9 cellular contexts compared by ENCODE assay signal in the genomic region with DNA sequence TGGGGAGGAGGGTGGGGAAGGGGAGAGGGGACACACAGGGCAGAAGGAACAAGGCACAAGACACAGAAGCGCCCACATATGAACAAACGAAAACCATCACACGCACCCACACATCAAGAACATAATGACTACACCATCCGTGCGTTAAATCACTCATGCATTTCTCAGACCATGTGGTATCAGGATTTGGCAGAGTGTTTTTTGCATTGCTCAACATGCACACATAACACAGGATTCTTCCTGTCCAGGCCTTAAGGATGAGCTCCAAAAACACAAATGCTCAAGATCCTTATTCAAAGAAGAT.
DNase-seq lines count a peak whose midpoint lies in the region; ATAC-seq and TF ChIP-seq lines count a peak whose summit lies in the region.
"Had no signal": no experiment of that assay in that cellular context is flagged by ENCODE, and none has a peak within 500 bp of the region (broad histone marks: within the 10 kb centered on the region; RNA-seq: fewer than 3 reads in every experiment).

No MANE protein-coding gene starts in this region.

- ATAC-seq in HG02852 (IDR thresholded peaks at IDR 0.05; ENCODE audit: unreplicated experiment) = peak; percentile 58
- ATAC-seq in HG02642 (IDR thresholded peaks at IDR 0.05; ENCODE audit: poor library complexity, unreplicated experiment) = no peak
- no peak for ATAC-seq in SK-N-SH treated with all-trans-retinoic acid at 6 μM for 48 hours

- DNase-seq in AG04449 (ENCODE audit: low read depth, low spot score) (peak; percentile 29), GM12865 (ENCODE audit: low read depth) (peak; percentile 31)
- DNase-seq in activated CD4-positive, alpha-beta memory T cell treated with anti-CD3 and anti-CD28 coated beads for 36 hours = peak; percentile 45
- DNase-seq in stimulated activated CD4-positive, alpha-beta T cell treated with anti-CD3 and anti-CD28 coated beads, Interleukin-4, amount 100 ng/mL, for 4 hours = no peak
- no peak for DNase-seq in activated naive CD4-positive, alpha-beta T cell treated with anti-CD3 and anti-CD28 coated beads, Interleukin-2, amount 10 ng/mL, durations not matched to agents 7 days and 5 days
- DNase-seq: Caco-2 had no signal

- H3K27me3 Mint-ChIP-seq in activated CD4-positive, alpha-beta memory T cell treated with anti-CD3 and anti-CD28 coated beads for 36 hours = peaks cover 6% of the 10 kb centered on the region
- peaks cover 3% of the 10 kb centered on the region for H3K27me3 Mint-ChIP-seq in activated naive CD4-positive, alpha-beta T cell treated with anti-CD3 and anti-CD28 coated beads, Interleukin-2, amount 10 ng/mL, durations not matched to agents 7 days and 5 days

- CTCF ChIA-PET in AG04449 (lab: Yijun Ruan, JAX) = interaction anchor here (0.7 to 1.5 kb wide), 3 partner anchors 11 to 378 kb away, joined by 3 to 5 read pairs (median 3); no protein-coding TSS in a partner anchor
- CTCF ChIA-PET in activated CD4-positive, alpha-beta memory T cell treated with anti-CD3 and anti-CD28 coated beads for 36 hours (lab: Charles Lee) = no interaction called here
- CTCF ChIA-PET in activated naive CD4-positive, alpha-beta T cell treated with anti-CD3 and anti-CD28 coated beads, Interleukin-2, amount 10 ng/mL, durations not matched to agents 7 days and 5 days (lab: Charles Lee) = no interaction called here

- TF ChIP-seq CTCF in AG04449 (IDR thresholded peaks at IDR 0.05; ENCODE audit: insufficient read depth, low read length, missing control alignments) (no peak), GM12865 (IDR thresholded peaks at IDR 0.05; ENCODE audit: insufficient read depth, low read depth, low read length, missing control alignments) (no peak)

- no peaks in the 10 kb centered on the region for H3K9me3 Mint-ChIP-seq in activated CD4-positive, alpha-beta memory T cell treated with anti-CD3 and anti-CD28 coated beads for 36 hours
- no peaks in the 10 kb centered on the region for H3K9me3 Mint-ChIP-seq in activated naive CD4-positive, alpha-beta T cell treated with anti-CD3 and anti-CD28 coated beads, Interleukin-2, amount 10 ng/mL, durations not matched to agents 7 days and 5 days

- intact Hi-C loops in activated CD4-positive, alpha-beta memory T cell treated with anti-CD3 and anti-CD28 coated beads for 36 hours (cut with micrococcal nuclease) = loop anchor here (1.0 kb wide), 1 partner anchor 28 kb away; no protein-coding TSS in a partner anchor

- no peaks in the 10 kb centered on the region for H3K36me3 Mint-ChIP-seq in activated CD4-positive, alpha-beta memory T cell treated with anti-CD3 and anti-CD28 coated beads for 36 hours
- H3K36me3 Mint-ChIP-seq in activated naive CD4-positive, alpha-beta T cell treated with anti-CD3 and anti-CD28 coated beads, Interleukin-2, amount 10 ng/mL, durations not matched to agents 7 days and 5 days = no peaks in the 10 kb centered on the region

- peak overlapping the region; percentile 72 for H3K27ac Mint-ChIP-seq in activated CD4-positive, alpha-beta memory T cell treated with anti-CD3 and anti-CD28 coated beads for 36 hours
- H3K27ac Mint-ChIP-seq in activated naive CD4-positive, alpha-beta T cell treated with anti-CD3 and anti-CD28 coated beads, Interleukin-2, amount 10 ng/mL, durations not matched to agents 7 days and 5 days = no peak overlapping the region

- POLR2A ChIA-PET in AG04449 (lab: Yijun Ruan, JAX) = no interaction called here
- POLR2A ChIA-PET in activated CD4-positive, alpha-beta memory T cell treated with anti-CD3 and anti-CD28 coated beads for 36 hours (lab: Charles Lee) = interaction anchor here (1.1 to 1.9 kb wide), 2 partner anchors 24 to 28 kb away, joined by 3 to 5 read pairs; no protein-coding TSS in a partner anchor

- H3K4me3 ChIP-seq in AG04449 (ENCODE audit: low read depth, low read length) = no peak overlapping the region
- H3K4me3 ChIP-seq in GM12865 (ENCODE audit: low read depth, low read length) = no peak overlapping the region

- H3K4me3 Mint-ChIP-seq in activated CD4-positive, alpha-beta memory T cell treated with anti-CD3 and anti-CD28 coated beads for 36 hours = peak overlapping the region; percentile 42
- no peak overlapping the region for H3K4me3 Mint-ChIP-seq in activated naive CD4-positive, alpha-beta T cell treated with anti-CD3 and anti-CD28 coated beads, Interleukin-2, amount 10 ng/mL, durations not matched to agents 7 days and 5 days

- peaks cover 18% of the 10 kb centered on the region for H3K4me1 Mint-ChIP-seq in activated CD4-positive, alpha-beta memory T cell treated with anti-CD3 and anti-CD28 coated beads for 36 hours (ENCODE audit: low read depth)
- no peaks in the 10 kb centered on the region for H3K4me1 Mint-ChIP-seq in activated naive CD4-positive, alpha-beta T cell treated with anti-CD3 and anti-CD28 coated beads, Interleukin-2, amount 10 ng/mL, durations not matched to agents 7 days and 5 days

TF ChIP-seq in SK-N-SH treated with all-trans-retinoic acid at 6 μM for 48 hours, 23 proteins besides CTCF, POLR2A, EP300 and RAD21 (continues in another document):
- TF ChIP-seq ARNTL (CRISPR knock-in tag; IDR thresholded peaks at IDR 0.05; ENCODE audit: borderline replicate concordance, low read depth) (no peak), ZNF70 (CRISPR knock-in tag; IDR thresholded peaks at IDR 0.05) (no peak), ZNF565 (CRISPR knock-in tag; conservative IDR thresholded peaks at IDR 0.05; ENCODE audit: low read depth) (no peak), SNAI2 (CRISPR knock-in tag; IDR thresholded peaks at IDR 0.05) (no peak), TOX (CRISPR knock-in tag; IDR thresholded peaks at IDR 0.05; ENCODE audit: borderline replicate concordance) (no peak), RARB (CRISPR knock-in tag; IDR thresholded peaks at IDR 0.05) (no peak), ZFP3 (CRISPR knock-in tag; IDR thresholded peaks at IDR 0.05) (no peak), TCF4 (CRISPR knock-in tag; IDR thresholded peaks at IDR 0.05; ENCODE audit: borderline replicate concordance) (no peak), CSDC2 (CRISPR knock-in tag; IDR thresholded peaks at IDR 0.05) (no peak), OSR1 (CRISPR knock-in tag; IDR thresholded peaks at IDR 0.05) (no peak), ZFP30 (CRISPR knock-in tag; IDR thresholded peaks at IDR 0.05) (no peak), BACH2 (CRISPR knock-in tag; IDR thresholded peaks at IDR 0.05; ENCODE audit: borderline replicate concordance) (no peak)
- TF ChIP-seq, protein P1, sequence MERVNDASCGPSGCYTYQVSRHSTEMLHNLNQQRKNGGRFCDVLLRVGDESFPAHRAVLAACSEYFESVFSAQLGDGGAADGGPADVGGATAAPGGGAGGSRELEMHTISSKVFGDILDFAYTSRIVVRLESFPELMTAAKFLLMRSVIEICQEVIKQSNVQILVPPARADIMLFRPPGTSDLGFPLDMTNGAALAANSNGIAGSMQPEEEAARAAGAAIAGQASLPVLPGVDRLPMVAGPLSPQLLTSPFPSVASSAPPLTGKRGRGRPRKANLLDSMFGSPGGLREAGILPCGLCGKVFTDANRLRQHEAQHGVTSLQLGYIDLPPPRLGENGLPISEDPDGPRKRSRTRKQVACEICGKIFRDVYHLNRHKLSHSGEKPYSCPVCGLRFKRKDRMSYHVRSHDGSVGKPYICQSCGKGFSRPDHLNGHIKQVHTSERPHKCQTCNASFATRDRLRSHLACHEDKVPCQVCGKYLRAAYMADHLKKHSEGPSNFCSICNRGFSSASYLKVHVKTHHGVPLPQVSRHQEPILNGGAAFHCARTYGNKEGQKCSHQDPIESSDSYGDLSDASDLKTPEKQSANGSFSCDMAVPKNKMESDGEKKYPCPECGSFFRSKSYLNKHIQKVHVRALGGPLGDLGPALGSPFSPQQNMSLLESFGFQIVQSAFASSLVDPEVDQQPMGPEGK (CRISPR knock-in tag; IDR thresholded peaks at IDR 0.05; ENCODE audit: borderline replicate concordance) = no peak
- TF ChIP-seq, protein P2, sequence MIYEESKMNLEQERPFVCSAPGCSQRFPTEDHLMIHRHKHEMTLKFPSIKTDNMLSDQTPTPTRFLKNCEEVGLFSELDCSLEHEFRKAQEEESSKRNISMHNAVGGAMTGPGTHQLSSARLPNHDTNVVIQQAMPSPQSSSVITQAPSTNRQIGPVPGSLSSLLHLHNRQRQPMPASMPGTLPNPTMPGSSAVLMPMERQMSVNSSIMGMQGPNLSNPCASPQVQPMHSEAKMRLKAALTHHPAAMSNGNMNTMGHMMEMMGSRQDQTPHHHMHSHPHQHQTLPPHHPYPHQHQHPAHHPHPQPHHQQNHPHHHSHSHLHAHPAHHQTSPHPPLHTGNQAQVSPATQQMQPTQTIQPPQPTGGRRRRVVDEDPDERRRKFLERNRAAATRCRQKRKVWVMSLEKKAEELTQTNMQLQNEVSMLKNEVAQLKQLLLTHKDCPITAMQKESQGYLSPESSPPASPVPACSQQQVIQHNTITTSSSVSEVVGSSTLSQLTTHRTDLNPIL (CRISPR knock-in tag; IDR thresholded peaks at IDR 0.05; ENCODE audit: low read depth) = no peak
- TF ChIP-seq, protein P3, sequence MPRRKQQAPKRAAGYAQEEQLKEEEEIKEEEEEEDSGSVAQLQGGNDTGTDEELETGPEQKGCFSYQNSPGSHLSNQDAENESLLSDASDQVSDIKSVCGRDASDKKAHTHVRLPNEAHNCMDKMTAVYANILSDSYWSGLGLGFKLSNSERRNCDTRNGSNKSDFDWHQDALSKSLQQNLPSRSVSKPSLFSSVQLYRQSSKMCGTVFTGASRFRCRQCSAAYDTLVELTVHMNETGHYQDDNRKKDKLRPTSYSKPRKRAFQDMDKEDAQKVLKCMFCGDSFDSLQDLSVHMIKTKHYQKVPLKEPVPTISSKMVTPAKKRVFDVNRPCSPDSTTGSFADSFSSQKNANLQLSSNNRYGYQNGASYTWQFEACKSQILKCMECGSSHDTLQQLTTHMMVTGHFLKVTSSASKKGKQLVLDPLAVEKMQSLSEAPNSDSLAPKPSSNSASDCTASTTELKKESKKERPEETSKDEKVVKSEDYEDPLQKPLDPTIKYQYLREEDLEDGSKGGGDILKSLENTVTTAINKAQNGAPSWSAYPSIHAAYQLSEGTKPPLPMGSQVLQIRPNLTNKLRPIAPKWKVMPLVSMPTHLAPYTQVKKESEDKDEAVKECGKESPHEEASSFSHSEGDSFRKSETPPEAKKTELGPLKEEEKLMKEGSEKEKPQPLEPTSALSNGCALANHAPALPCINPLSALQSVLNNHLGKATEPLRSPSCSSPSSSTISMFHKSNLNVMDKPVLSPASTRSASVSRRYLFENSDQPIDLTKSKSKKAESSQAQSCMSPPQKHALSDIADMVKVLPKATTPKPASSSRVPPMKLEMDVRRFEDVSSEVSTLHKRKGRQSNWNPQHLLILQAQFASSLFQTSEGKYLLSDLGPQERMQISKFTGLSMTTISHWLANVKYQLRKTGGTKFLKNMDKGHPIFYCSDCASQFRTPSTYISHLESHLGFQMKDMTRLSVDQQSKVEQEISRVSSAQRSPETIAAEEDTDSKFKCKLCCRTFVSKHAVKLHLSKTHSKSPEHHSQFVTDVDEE (CRISPR knock-in tag; IDR thresholded peaks at IDR 0.05) = no peak

Comparison
In these comparisons a context has a peak if more than half of its experiments do, and no peak if none do; other contexts are left out.
1. DNase-seq: peak in AG04449 (single experiment), GM12865 (single experiment) and activated CD4-positive, alpha-beta memory T cell treated with anti-CD3 and anti-CD28 coated beads for 36 hours (single experiment); none in stimulated activated CD4-positive, alpha-beta T cell treated with anti-CD3 and anti-CD28 coated beads, Interleukin-4, amount 100 ng/mL, for 4 hours (0 of 2) and activated naive CD4-positive, alpha-beta T cell treated with anti-CD3 and anti-CD28 coated beads, Interleukin-2, amount 10 ng/mL, durations not matched to agents 7 days and 5 days (single experiment).